Comparison of ENCODE assay signal across 23 cellular contexts in genomic region chr10:123316776-123317175, GRCh38.
"Had no signal": no experiment of that assay in that cellular context is flagged by ENCODE, and none has a peak within 500 bp of the region (broad histone marks: within the 10 kb centered on the region; RNA-seq: fewer than 3 reads in every experiment).

No MANE protein-coding gene starts in this region.

- H3K36me3 ChIP-seq: colonic mucosa, esophagus squamous epithelium, gastrocnemius medialis, gastroesophageal sphincter, heart left ventricle, heart right ventricle had no signal

- H3K27me3 Mint-ChIP-seq: effector memory CD8-positive, alpha-beta T cell had no signal

- DNase-seq: colonic mucosa; cortex of kidney; dermis blood vessel endothelial cell; dorsolateral prefrontal cortex; effector CD4-positive, alpha-beta T cell; effector CD8-positive, alpha-beta T cell; effector memory CD4-positive, alpha-beta T cell; effector memory CD8-positive, alpha-beta T cell; erythroblast; esophagus squamous epithelium; foreskin fibroblast; foreskin keratinocyte; foreskin melanocyte; gastrocnemius medialis; glutamatergic neuron; head of caudate nucleus; heart left ventricle; heart right ventricle had no signal

- H3K9me3 ChIP-seq: colonic mucosa, esophagus squamous epithelium, gastrocnemius medialis, gastroesophageal sphincter, heart left ventricle, heart right ventricle had no signal

- H3K27ac Mint-ChIP-seq: dendritic cell treated with granulocyte-macrophage colony-stimulating factor and Interleukin-4, amounts not matched to agents 40 ng/mL and 50 ng/mL, for 4 days; effector memory CD8-positive, alpha-beta T cell had no signal

- H3K9me3 Mint-ChIP-seq: dendritic cell treated with granulocyte-macrophage colony-stimulating factor and Interleukin-4, amounts not matched to agents 40 ng/mL and 50 ng/mL, for 4 days; effector memory CD8-positive, alpha-beta T cell had no signal

- H3K27me3 ChIP-seq: colonic mucosa, dorsolateral prefrontal cortex, esophagus squamous epithelium, foreskin keratinocyte, gastrocnemius medialis, gastroesophageal sphincter, heart left ventricle, heart right ventricle had no signal

- H3K4me1 ChIP-seq: colonic mucosa, foreskin keratinocyte, gastrocnemius medialis, heart left ventricle had no signal

- H3K4me3 ChIP-seq: colonic mucosa, coronary artery, dorsolateral prefrontal cortex, esophagus squamous epithelium, gastrocnemius medialis, gastroesophageal sphincter, heart left ventricle, heart right ventricle had no signal

- ATAC-seq: effector memory CD8-positive, alpha-beta T cell; esophagus mucosa; foreskin keratinocyte; gastrocnemius medialis; gastroesophageal sphincter; heart left ventricle; heart right ventricle had no signal

- H3K4me3 Mint-ChIP-seq: dendritic cell treated with granulocyte-macrophage colony-stimulating factor and Interleukin-4, amounts not matched to agents 40 ng/mL and 50 ng/mL, for 4 days; effector memory CD8-positive, alpha-beta T cell had no signal

- H3K27ac ChIP-seq: colonic mucosa, coronary artery, dorsolateral prefrontal cortex, epithelial cell of prostate, esophagus squamous epithelium, foreskin keratinocyte, gastrocnemius medialis, gastroesophageal sphincter, heart left ventricle, heart right ventricle had no signal
